Comparison of ENCODE assay signal across 8 cellular contexts in the genomic region with DNA sequence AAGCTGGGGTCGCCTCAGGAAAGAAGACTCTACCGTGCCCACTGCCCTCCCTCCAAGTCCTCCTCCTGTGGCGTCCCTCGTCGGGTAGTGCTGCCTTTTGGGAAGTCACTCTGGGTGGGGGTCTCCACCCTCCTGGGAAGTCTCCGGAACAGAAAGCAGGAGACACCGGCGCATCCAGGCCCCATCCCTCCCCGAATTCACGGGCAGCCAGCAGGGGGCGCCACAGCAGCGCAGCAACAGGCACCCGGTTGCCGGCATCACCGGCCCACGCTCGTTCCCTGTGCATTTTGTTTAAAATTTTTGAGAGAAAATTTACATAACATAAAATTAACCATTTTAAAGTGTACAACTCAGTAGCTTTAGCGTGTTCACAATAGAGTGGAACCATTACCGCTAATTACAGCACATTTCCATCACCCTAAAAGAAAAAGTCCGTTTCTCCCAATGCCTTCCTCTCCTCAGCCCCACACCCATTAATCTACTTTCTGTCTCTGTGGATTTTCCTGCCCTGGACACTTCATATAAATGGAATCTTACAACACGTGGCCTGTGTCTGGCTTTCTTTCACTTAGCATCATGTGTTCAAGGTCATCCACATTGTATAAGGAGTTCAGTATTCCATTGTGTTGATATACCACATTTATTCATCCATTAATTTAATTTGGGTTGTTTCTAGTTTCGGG.
A peak's percentile ranks its signal among the peaks of the same experiment; 100 is the strongest.
DNase-seq lines count a peak whose midpoint lies in the region; ATAC-seq and TF ChIP-seq lines count a peak whose summit lies in the region.

No MANE protein-coding gene starts in this region.

- H3K9me3 Mint-ChIP-seq in activated CD4-positive, alpha-beta memory T cell treated with anti-CD3 and anti-CD28 coated beads for 36 hours, result no peaks in the 10 kb centered on the region

- ATAC-seq in HG02885 (IDR thresholded peaks at IDR 0.05; ENCODE audit: poor library complexity, unreplicated experiment), result peak; percentile 49
- ATAC-seq in HG03280 (IDR thresholded peaks at IDR 0.05; ENCODE audit: unreplicated experiment), result no peak

- H3K27ac ChIP-seq in esophagus squamous epithelium, result no peak overlapping the region
- no peak overlapping the region for H3K27ac ChIP-seq in neutrophil
- H3K27ac ChIP-seq in uterus, result peak overlapping the region; percentile 26 to 65

- TF ChIP-seq CTCF in esophagus squamous epithelium (IDR thresholded peaks at IDR 0.05) (peak; percentile 38 to 92 (median 84)), neutrophil (IDR thresholded peaks at IDR 0.05) (peak; percentile 44), uterus (IDR thresholded peaks at IDR 0.05) (peak; percentile 64 to 70 (median 68))

- H3K9me3 ChIP-seq in esophagus squamous epithelium (no peaks in the 10 kb centered on the region), neutrophil (no peaks in the 10 kb centered on the region), uterus (no peaks in the 10 kb centered on the region)

- TF ChIP-seq POLR2A in esophagus squamous epithelium (IDR thresholded peaks at IDR 0.05), result no peak
- TF ChIP-seq POLR2A in uterus (IDR thresholded peaks at IDR 0.05), result no peak

- H3K36me3 Mint-ChIP-seq in activated CD4-positive, alpha-beta memory T cell treated with anti-CD3 and anti-CD28 coated beads for 36 hours, result no peaks in the 10 kb centered on the region

- peaks cover 16% of the 10 kb centered on the region for H3K4me1 Mint-ChIP-seq in activated CD4-positive, alpha-beta memory T cell treated with anti-CD3 and anti-CD28 coated beads for 36 hours (ENCODE audit: low read depth)

- peaks cover 0 to 28% (median 0%) of the 10 kb centered on the region in 3 donors for H3K4me1 ChIP-seq in esophagus squamous epithelium
- no peaks in the 10 kb centered on the region for H3K4me1 ChIP-seq in neutrophil (ENCODE audit: control insufficient read depth in 1 of 2, insufficient read depth in 1 of 2, low read depth in 1 of 2, low read length in 1 of 2)
- H3K4me1 ChIP-seq in uterus, result no peaks in the 10 kb centered on the region

- H3K36me3 ChIP-seq in esophagus squamous epithelium (peaks cover 0 to 10% (median 0%) of the 10 kb centered on the region in 3 donors), neutrophil (no peaks in the 10 kb centered on the region), uterus (no peaks in the 10 kb centered on the region)

- peak in 10 of 14 donors; percentile 7 to 72 (median 40) for DNase-seq in C1 segment of cervical spinal cord (lab: John Stamatoyannopoulos, UW)
- DNase-seq in activated CD4-positive, alpha-beta memory T cell treated with anti-CD3 and anti-CD28 coated beads for 36 hours, result peak; percentile 71
- DNase-seq in esophagus squamous epithelium (lab: John Stamatoyannopoulos, UW), result no peak
- peak; percentile 55 to 70 for DNase-seq in uterus
- DNase-seq in HT-29 (ENCODE audit: low spot score), result no peak

- H3K4me3 Mint-ChIP-seq in activated CD4-positive, alpha-beta memory T cell treated with anti-CD3 and anti-CD28 coated beads for 36 hours, result no peak overlapping the region

- H3K27me3 ChIP-seq in esophagus squamous epithelium, result no peaks in the 10 kb centered on the region
- H3K27me3 ChIP-seq in neutrophil, result peaks cover 56% of the 10 kb centered on the region
- no peaks in the 10 kb centered on the region for H3K27me3 ChIP-seq in uterus

- H3K4me3 ChIP-seq in esophagus squamous epithelium (peak overlapping the region in 2 of 4 donors; percentile 22 to 40), neutrophil (ENCODE audit: low read depth in 1 of 2, low read length in 1 of 2) (no peak overlapping the region), uterus (peak overlapping the region; percentile 13 to 27)

- CTCF ChIA-PET in activated CD4-positive, alpha-beta memory T cell treated with anti-CD3 and anti-CD28 coated beads for 36 hours (lab: Charles Lee), result interaction anchor here (0.7 to 8.0 kb wide), 10 partner anchors 11 to 87 kb away, joined by 3 to 73 read pairs (median 4); no protein-coding TSS in a partner anchor

- WGBS in esophagus squamous epithelium, 2 donors, result 23 to 29% methylated on average over 19 to 21 of the region's 22 CpGs

- POLR2A ChIA-PET in activated CD4-positive, alpha-beta memory T cell treated with anti-CD3 and anti-CD28 coated beads for 36 hours (lab: Charles Lee), result no interaction called here

- H3K27ac Mint-ChIP-seq in activated CD4-positive, alpha-beta memory T cell treated with anti-CD3 and anti-CD28 coated beads for 36 hours, result no peak overlapping the region

- peaks cover 36% of the 10 kb centered on the region for H3K27me3 Mint-ChIP-seq in activated CD4-positive, alpha-beta memory T cell treated with anti-CD3 and anti-CD28 coated beads for 36 hours

- intact Hi-C loops in activated CD4-positive, alpha-beta memory T cell treated with anti-CD3 and anti-CD28 coated beads for 36 hours (cut with micrococcal nuclease), result no loop called here
- intact Hi-C loops in esophagus squamous epithelium (cut with DNase I), result no loop called here
- intact Hi-C loops in uterus (cut with DNase I; ENCODE audit: low total_unique reads), result no loop called here

Comparison
In these comparisons a context has a peak if more than half of its experiments do, and no peak if none do; other contexts are left out.
1. DNase-seq: peak in C1 segment of cervical spinal cord (10 of 14), activated CD4-positive, alpha-beta memory T cell treated with anti-CD3 and anti-CD28 coated beads for 36 hours (single experiment) and uterus (2 of 2); none in esophagus squamous epithelium (single experiment) and HT-29 (single experiment).
2. H3K27ac ChIP-seq: peak in uterus (2 of 2); none in esophagus squamous epithelium (0 of 4) and neutrophil (single experiment).
3. H3K4me3 ChIP-seq: peak in uterus (2 of 2); none in neutrophil (0 of 2).
4. Peak in every context shown above with its lines, with median percentiles within 50 percentile points of each other: CTCF ChIP-seq.